ENCODE assay signal across 32 cellular contexts in the genomic region with DNA sequence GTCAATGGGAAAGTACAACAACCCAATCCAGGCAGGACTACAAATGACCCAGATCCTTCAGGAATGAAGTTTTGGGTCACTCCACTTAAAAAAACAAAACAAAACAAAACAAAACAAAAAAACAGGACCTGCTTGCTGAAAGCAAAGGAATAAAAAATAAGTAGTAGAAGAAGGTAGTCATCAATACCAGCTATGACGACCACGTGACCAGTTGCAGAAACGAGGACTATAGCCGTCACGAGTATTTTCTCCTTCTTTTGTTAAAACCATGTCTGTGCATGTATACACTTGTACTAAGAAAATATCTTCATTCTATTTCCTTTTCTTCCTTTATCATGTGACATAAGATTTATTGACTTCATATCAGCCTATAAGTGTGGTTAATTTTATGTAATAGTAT.
"Had no signal": no experiment of that assay in that cellular context is flagged by ENCODE, and none has a peak within 500 bp of the region (broad histone marks: within the 10 kb centered on the region; RNA-seq: fewer than 3 reads in every experiment).

No MANE protein-coding gene starts in this region.

- H3K36me3 ChIP-seq: adrenal gland, ascending aorta, brain microvascular endothelial cell, breast epithelium, cardiac muscle cell had no signal

- ATAC-seq: activated naive CD4-positive, alpha-beta T cell treated with anti-CD3 and anti-CD28 coated beads, Interleukin-2, amount 50 U/mL, for 72 hours; activated naive CD8-positive, alpha-beta T cell treated with anti-CD3 and anti-CD28 coated beads, Interleukin-2, amount 50 U/mL, for 24 hours; activated T-cell treated with anti-CD3 and anti-CD28 coated beads, Interleukin-2, amount 50 U/mL, for 4 hours; activated T-cell treated with anti-CD3 and anti-CD28 coated beads, Interleukin-2, amount 50 U/mL, for 72 hours; activated T-helper 17 cell treated with anti-CD3 and anti-CD28 coated beads, Interleukin-2, amount 50 U/mL, for 72 hours; body of pancreas had no signal

- H3K9me3 ChIP-seq: adrenal gland, body of pancreas had no signal

- H3K27ac ChIP-seq: adrenal gland, ascending aorta, body of pancreas, brain microvascular endothelial cell, breast epithelium, cardiac muscle cell had no signal

- FAIRE-seq: astrocyte had no signal

- DNase-seq: activated effector memory CD4-positive, alpha-beta T cell treated with anti-CD3 and anti-CD28 coated beads, Interleukin-2, amount 50 U/mL, for 16 hours; activated effector memory CD4-positive, alpha-beta T cell treated with Interleukin-2 at 50 U/mL for 16 hours; activated gamma-delta T cell; activated gamma-delta T cell treated with Interleukin-2 at 50 U/mL for 16 hours; activated naive CD4-positive, alpha-beta T cell; activated naive CD4-positive, alpha-beta T cell treated with anti-CD3 and anti-CD28 coated beads for 36 hours; activated naive CD4-positive, alpha-beta T cell treated with anti-CD3 and anti-CD28 coated beads, Interleukin-2, amount 10 ng/mL, durations not matched to agents 7 days and 5 days; activated naive CD4-positive, alpha-beta T cell treated with anti-CD3 and anti-CD28 coated beads, Interleukin-2, amount 50 U/mL, for 16 hours; activated naive CD4-positive, alpha-beta T cell treated with Interleukin-2 at 50 U/mL for 16 hours; activated naive CD8-positive, alpha-beta T cell treated with anti-CD3 and anti-CD28 coated beads for 36 hours; activated naive CD8-positive, alpha-beta T cell treated with anti-CD3 and anti-CD28 coated beads, Interleukin-2, amount 10 ng/mL, durations not matched to agents 7 days and 5 days; activated naive CD8-positive, alpha-beta T cell treated with anti-CD3 and anti-CD28 coated beads, Interleukin-2, amount 50 U/mL, for 24 hours; activated T-cell treated with anti-CD3 and anti-CD28 coated beads, Interleukin-2, amount 50 U/mL, for 24 hours; activated T-cell treated with anti-CD3 and anti-CD28 coated beads, Interleukin-2, amount 50 U/mL, for 4 hours; activated T-cell treated with anti-CD3 and anti-CD28 coated beads, Interleukin-2, amount 50 U/mL, for 48 hours; activated T-cell treated with anti-CD3 and anti-CD28 coated beads, Interleukin-2, amount 50 U/mL, for 72 hours; adrenal gland; amniotic stem cell; amygdala; anterior cingulate cortex; aorta; body of pancreas; brain microvascular endothelial cell; caudate nucleus; central memory CD4-positive, alpha-beta T cell; cerebellar nuclear complex had no signal

- H3K27me3 ChIP-seq: adrenal gland, ascending aorta, body of pancreas, brain microvascular endothelial cell, breast epithelium, cardiac muscle cell had no signal

- H3K4me3 ChIP-seq: adrenal gland, ascending aorta, body of pancreas, breast epithelium, cardiac muscle cell had no signal

- H3K4me1 ChIP-seq: adrenal gland, ascending aorta, body of pancreas, breast epithelium had no signal
